25 cellular contexts compared by ENCODE assay signal in the genomic region with DNA sequence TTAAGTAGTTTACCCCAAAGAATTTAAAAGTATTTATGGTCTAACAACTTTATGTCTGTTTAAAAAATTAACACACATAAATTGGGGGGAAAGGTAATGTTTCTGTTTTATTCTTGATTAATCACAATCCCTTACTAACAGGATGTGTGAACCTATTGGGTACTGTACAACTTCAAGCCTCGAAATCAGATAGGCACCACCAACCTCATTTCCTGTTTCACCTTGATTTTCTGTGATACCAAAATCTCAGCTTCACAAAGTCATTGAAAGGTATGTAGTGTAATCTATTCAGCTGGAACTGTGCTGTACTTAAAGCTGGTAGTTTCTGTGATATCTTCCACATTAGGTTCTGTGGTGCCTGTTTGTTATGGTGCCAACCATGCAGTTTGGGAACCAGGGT.
"Had no signal": no experiment of that assay in that cellular context is flagged by ENCODE, and none has a peak within 500 bp of the region (broad histone marks: within the 10 kb centered on the region; RNA-seq: fewer than 3 reads in every experiment).

No MANE protein-coding gene starts in this region.

- FAIRE-seq: bronchial epithelial cell had no signal

- H3K4me3 Mint-ChIP-seq: activated CD8-positive, alpha-beta T cell treated with anti-CD3 and anti-CD28 coated beads for 36 hours; activated naive CD8-positive, alpha-beta T cell treated with anti-CD3 and anti-CD28 coated beads, Interleukin-2, amount 50 U/mL, for 24 hours; central memory CD8-positive, alpha-beta T cell; T-helper 2 cell treated with Interferon-gamma antibody and Interleukin-4, amounts not matched to agents 5 μg/mL and 100 μg/mL, for 36 hours had no signal

- H3K4me3 ChIP-seq: ascending aorta, body of pancreas, Peyer's patch, SJCRH30 had no signal

- H3K27me3 Mint-ChIP-seq: activated CD8-positive, alpha-beta T cell treated with anti-CD3 and anti-CD28 coated beads for 36 hours; activated naive CD8-positive, alpha-beta T cell treated with anti-CD3 and anti-CD28 coated beads, Interleukin-2, amount 50 U/mL, for 24 hours; central memory CD8-positive, alpha-beta T cell had no signal

- DNase-seq: activated CD4-positive, alpha-beta T cell treated with anti-CD3 and anti-CD28 coated beads for 4 hours; activated CD8-positive, alpha-beta memory T cell treated with anti-CD3 and anti-CD28 coated beads, Interleukin-2, amount 50 U/mL, for 48 hours; activated CD8-positive, alpha-beta T cell treated with anti-CD3 and anti-CD28 coated beads for 36 hours; activated naive CD8-positive, alpha-beta T cell treated with anti-CD3 and anti-CD28 coated beads, Interleukin-2, amount 50 U/mL, for 24 hours; activated T-cell treated with anti-CD3 and anti-CD28 coated beads, Interleukin-2, amount 50 U/mL, for 1 hour; amniotic stem cell; body of pancreas; Karpas-422; NCI-H1105 treated with DMSO at 0.1 percent for 48 hours; NCI-H1436 treated with DMSO at 0.1 percent for 48 hours; NCI-H187 treated with DMSO at 0.1 percent for 48 hours; NCI-H2081 treated with DMSO at 0.1 percent for 48 hours; NCI-H446; NCI-H524; Peyer's patch; Right ventricle myocardium superior; SJCRH30; SK-N-SH had no signal

- ATAC-seq: activated CD4-positive, CD25-positive, alpha-beta regulatory T cell treated with anti-CD3 and anti-CD28 coated beads, Interleukin-2, amount 50 U/mL, for 24 hours; activated CD8-positive, alpha-beta T cell treated with anti-CD3 and anti-CD28 coated beads for 36 hours; activated naive CD4-positive, alpha-beta T cell treated with anti-CD3 and anti-CD28 coated beads, Interleukin-2, amount 50 U/mL, for 72 hours; activated naive CD8-positive, alpha-beta T cell treated with anti-CD3 and anti-CD28 coated beads, Interleukin-2, amount 50 U/mL, for 24 hours; body of pancreas had no signal

- H3K27ac Mint-ChIP-seq: activated CD8-positive, alpha-beta T cell treated with anti-CD3 and anti-CD28 coated beads for 36 hours; activated naive CD4-positive, alpha-beta T cell treated with anti-CD3 and anti-CD28 coated beads, Interleukin-2, amount 50 U/mL, for 72 hours; activated naive CD8-positive, alpha-beta T cell treated with anti-CD3 and anti-CD28 coated beads, Interleukin-2, amount 50 U/mL, for 24 hours; T-helper 2 cell treated with Interferon-gamma antibody and Interleukin-4, amounts not matched to agents 5 μg/mL and 100 μg/mL, for 36 hours had no signal

- H3K4me1 ChIP-seq: SJCRH30 had no signal

- H3K9me3 Mint-ChIP-seq: activated naive CD4-positive, alpha-beta T cell treated with anti-CD3 and anti-CD28 coated beads, Interleukin-2, amount 50 U/mL, for 72 hours; activated naive CD8-positive, alpha-beta T cell treated with anti-CD3 and anti-CD28 coated beads, Interleukin-2, amount 50 U/mL, for 24 hours; central memory CD8-positive, alpha-beta T cell; T-helper 2 cell treated with Interferon-gamma antibody and Interleukin-4, amounts not matched to agents 5 μg/mL and 100 μg/mL, for 36 hours had no signal

- H3K27me3 ChIP-seq: ascending aorta, body of pancreas, Peyer's patch, SJCRH30 had no signal

- H3K9me3 ChIP-seq: ascending aorta, body of pancreas, Peyer's patch, SJCRH30, SK-N-SH had no signal

- H3K27ac ChIP-seq: ascending aorta, body of pancreas, Peyer's patch, RWPE1, SJCRH30 had no signal
